ENCODE assay signal across 9 cellular contexts in the genomic region with DNA sequence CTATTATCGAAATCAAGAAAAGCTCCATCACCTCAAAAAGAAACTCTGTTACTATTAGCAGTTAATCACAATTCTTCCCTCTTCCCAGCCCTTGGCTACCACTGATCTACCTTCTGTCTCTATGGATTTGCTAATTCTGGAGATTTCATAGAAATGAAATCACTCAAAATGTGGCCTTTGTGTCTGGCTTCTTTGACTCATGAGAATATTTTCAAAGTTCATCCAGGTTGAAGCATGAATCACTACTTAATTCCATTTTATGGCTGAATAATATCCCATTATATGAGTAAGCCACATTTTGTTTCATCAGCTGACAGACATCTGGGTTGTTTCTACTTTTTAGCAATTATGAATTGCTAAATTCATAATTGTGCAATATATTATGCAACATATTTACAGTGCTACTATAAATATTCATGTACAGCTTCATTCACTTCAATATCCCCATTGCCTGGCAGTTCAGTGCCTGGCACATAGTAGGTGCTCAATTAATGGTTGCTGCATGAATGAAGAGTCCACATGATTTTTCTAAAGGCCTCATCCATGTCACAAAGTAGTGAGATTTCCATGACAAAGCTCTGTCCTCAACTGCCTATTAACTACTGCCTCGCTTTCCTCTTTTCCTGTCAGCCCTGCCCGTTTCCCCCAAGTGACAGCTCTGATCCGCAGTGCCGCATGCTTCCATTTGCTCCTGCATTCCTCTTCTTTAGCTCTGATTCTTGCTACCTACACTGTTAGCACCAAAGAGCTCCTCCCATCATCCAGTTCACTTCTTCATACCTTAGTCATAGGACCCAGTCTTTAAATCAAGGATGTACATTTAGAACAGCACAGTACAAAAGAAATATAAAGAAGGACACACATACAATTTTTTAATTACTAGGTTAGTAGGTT. TPM values are rescaled to one million over a fixed set of nuclear protein-coding genes. Genes with fewer than 3 reads are reported as not detected.
DNase-seq lines count a peak whose midpoint lies in the region; ATAC-seq and TF ChIP-seq lines count a peak whose summit lies in the region.
"Had no signal": no experiment of that assay in that cellular context is flagged by ENCODE, and none has a peak within 500 bp of the region (broad histone marks: within the 10 kb centered on the region; RNA-seq: fewer than 3 reads in every experiment).

No MANE protein-coding gene starts in this region.

- H4K8ac ChIP-seq in mesendoderm (ENCODE audit: low read depth, low read length) = no peak overlapping the region

- no peak overlapping the region for H3K23ac ChIP-seq in mesendoderm (ENCODE audit: low read length)

- H3K79me2 ChIP-seq in mesendoderm (ENCODE audit: control insufficient read depth, insufficient read depth, low read length) = no peaks in the 10 kb centered on the region

- no peak overlapping the region for H3K9ac ChIP-seq in mesendoderm (ENCODE audit: low read length)

- no peak for ATAC-seq in GM21737 (IDR thresholded peaks at IDR 0.05; ENCODE audit: unreplicated experiment)

- no peak overlapping the region for H3K18ac ChIP-seq in mesendoderm (ENCODE audit: low read length)

- H3K79me1 ChIP-seq in mesendoderm (ENCODE audit: low read length) = no peaks in the 10 kb centered on the region

- no peak overlapping the region for H3K4me2 ChIP-seq in mesendoderm (ENCODE audit: low read length)

- POLR2A ChIA-PET in AG04450 (lab: Yijun Ruan, JAX) = interaction anchor here (0.7 to 1.3 kb wide), 4 partner anchors 23 to 125 kb away, joined by 3 to 7 read pairs (median 4); no protein-coding TSS in a partner anchor

- no peaks in the 10 kb centered on the region for H3K9me3 ChIP-seq in AG04450 (ENCODE audit: control insufficient read depth, insufficient read depth, low read length)

- no peak overlapping the region for H3K56ac ChIP-seq in mesendoderm (ENCODE audit: low read length)

- no peaks in the 10 kb centered on the region for H3K36me3 ChIP-seq in mesendoderm (ENCODE audit: control insufficient read depth, insufficient read depth, low read length)

- TF ChIP-seq CTCF in AG04450 (IDR thresholded peaks at IDR 0.05; ENCODE audit: low read depth, low read length) = no peak
- no peak for TF ChIP-seq CTCF in coronary artery (IDR thresholded peaks at IDR 0.05)

- H2BK120ac ChIP-seq in mesendoderm (ENCODE audit: low read depth, low read length) = no peak overlapping the region

- no peak overlapping the region for H2BK15ac ChIP-seq in mesendoderm (replicated peaks; ENCODE audit: low read depth)

- no peak overlapping the region for H3K4ac ChIP-seq in mesendoderm (ENCODE audit: low read depth, low read length)

- no peak overlapping the region for H2BK5ac ChIP-seq in mesendoderm (ENCODE audit: low read length)

- H3K27me3 ChIP-seq in AG04450 (ENCODE audit: control insufficient read depth, insufficient read depth, low read length) (no peaks in the 10 kb centered on the region), mesendoderm (ENCODE audit: insufficient read depth, low read length, poor library complexity) (no peaks in the 10 kb centered on the region)

- no CpG with 5 or more reads among the region's 5 CpGs for WGBS in mesendoderm (ENCODE audit: extremely low coverage, insufficient coverage, low lambda C conversion rate)

- DNase-seq in AG04450 (ENCODE audit: low read depth, low spot score) = peak; percentile 49
- DNase-seq in LoVo (ENCODE audit: low spot score) = peak; percentile 9
- no peak for DNase-seq in coronary artery (ENCODE audit: low spot score)
- peak; percentile 69 for DNase-seq in myocyte (ENCODE audit: low read depth)
- DNase-seq in mesendoderm = no peak
- DNase-seq in NCI-H187 (lab: John Stamatoyannopoulos, UW) = no peak
- DNase-seq in NCI-H345 treated with DMSO at 0.1 percent for 48 hours (lab: John Stamatoyannopoulos, UW; ENCODE audit: unreplicated experiment) = no peak
- DNase-seq: endodermal cell had no signal

- CTCF ChIA-PET in AG04450 (lab: Charles Lee) = interaction anchor here (0.7 to 3.3 kb wide), 4 partner anchors 11 to 166 kb away, joined by 3 to 40 read pairs (median 12); a partner anchor contains a TSS

- no peak overlapping the region for H4K5ac ChIP-seq in mesendoderm (ENCODE audit: low read length)

- no peak overlapping the region for H2AK5ac ChIP-seq in mesendoderm (ENCODE audit: low read length)

- peak overlapping the region; percentile 87 for H3K27ac ChIP-seq in AG04450 (ENCODE audit: low read depth, low read length)
- peak overlapping the region; percentile 0 to 14 for H3K27ac ChIP-seq in coronary artery
- no peak overlapping the region for H3K27ac ChIP-seq in mesendoderm (ENCODE audit: low read depth, low read length)

- no peaks in the 10 kb centered on the region for H3K4me1 ChIP-seq in mesendoderm (ENCODE audit: control insufficient read depth, low read depth, low read length)

- H3K4me3 ChIP-seq in AG04450 (ENCODE audit: low read depth, low read length) (no peak overlapping the region), coronary artery (no peak overlapping the region), mesendoderm (ENCODE audit: low read length) (no peak overlapping the region)

RNA-seq across cellular contexts. Expression of a gene that starts 32.8 kb away (rescaled TPM):
- 17.7 and 19.9 TPM in 2 replicates for polyA plus RNA-seq in AG04450 (2011; rRNA removed)
- polyA minus RNA-seq in AG04450 (2011; rRNA and poly(A)+ RNA removed) = 19.9 and 24.8 TPM in 2 replicates
- total RNA-seq in myocyte = 16.2 and 17.4 TPM in 2 replicates
- 16.0 TPM for polyA plus RNA-seq in myocyte (2012)
- 9.4 TPM for polyA plus RNA-seq in mesendoderm (2013, experiment 1 of 2)
- polyA plus RNA-seq in mesendoderm (2013, experiment 2 of 2) = 11.3 TPM

Comparison
In these comparisons a context has a peak if more than half of its experiments do, and no peak if none do; other contexts are left out.
1. DNase-seq: peak in AG04450 (single experiment), LoVo (single experiment) and myocyte (single experiment); none in coronary artery (single experiment), mesendoderm (single experiment), NCI-H187 (0 of 2) and NCI-H345 treated with DMSO at 0.1 percent for 48 hours (single experiment).